Comparison of ENCODE assay signal across 8 cellular contexts in the genomic region with DNA sequence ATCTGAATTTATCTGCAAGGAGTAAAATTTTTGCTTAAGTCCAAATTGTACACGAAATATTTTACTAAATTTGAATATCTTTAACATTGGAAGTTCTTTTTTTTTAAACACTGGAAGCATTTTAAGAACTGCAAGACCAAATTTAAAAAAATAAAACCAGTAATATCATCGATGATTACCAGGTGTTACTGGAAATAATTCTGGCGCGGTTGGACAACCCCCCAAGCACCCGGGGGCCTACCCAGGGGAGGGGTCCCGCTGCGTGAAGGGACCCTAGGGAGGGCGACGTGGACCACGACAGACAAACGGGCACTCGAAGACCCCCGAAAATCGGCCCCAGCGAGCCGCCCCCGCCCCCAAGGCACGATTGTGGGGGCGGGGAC. TPM values are rescaled to one million over a fixed set of nuclear protein-coding genes. Genes with fewer than 3 reads are reported as not detected.
A peak's percentile ranks its signal among the peaks of the same experiment; 100 is the strongest.
DNase-seq lines count a peak whose midpoint lies in the region; ATAC-seq and TF ChIP-seq lines count a peak whose summit lies in the region.

No MANE protein-coding gene starts in this region.

- POLR2A ChIA-PET in T-cell (lab: Charles Lee): no interaction called here

- H3K4me1 Mint-ChIP-seq in T-cell: peaks cover 34 to 38% (median 35%) of the 10 kb centered on the region in 3 donors

- H3K9me3 Mint-ChIP-seq in T-cell: no peaks in the 10 kb centered on the region

- TF ChIP-seq CTCF in fibroblast of the aortic adventitia (IDR thresholded peaks at IDR 0.05; ENCODE audit: insufficient read depth, low read length) (no peak), retinal pigment epithelial cell (conservative IDR thresholded peaks at IDR 0.05; ENCODE audit: low read depth, low read length) (no peak)

- H3K36me3 Mint-ChIP-seq in T-cell: peaks cover 10% of the 10 kb centered on the region

- peak overlapping the region in 1 of 2 donors; percentile 60 for H3K27ac Mint-ChIP-seq in T-cell

- DNase-seq in T-cell: no peak
- no peak for DNase-seq in fibroblast of the aortic adventitia (ENCODE audit: low read depth)
- no peak for DNase-seq in retinal pigment epithelial cell (ENCODE audit: low read depth)
- no peak for DNase-seq in NCI-H187 (lab: John Stamatoyannopoulos, UW)
- no peak for DNase-seq in foreskin melanocyte

- ATAC-seq in T-cell (replicated peaks in 1 of 4) (no peak), HG03342 (IDR thresholded peaks at IDR 0.05; ENCODE audit: unreplicated experiment) (no peak), HG02884 (IDR thresholded peaks at IDR 0.05; ENCODE audit: unreplicated experiment) (no peak)

- H3K4me3 ChIP-seq in GM08714 (ENCODE audit: low read length) (peak overlapping the region; percentile 88), fibroblast of the aortic adventitia (ENCODE audit: low read depth, low read length) (peak overlapping the region; percentile 74), retinal pigment epithelial cell (ENCODE audit: low read length) (peak overlapping the region; percentile 79)

- H3K27me3 Mint-ChIP-seq in T-cell: no peaks in the 10 kb centered on the region

- CTCF ChIA-PET in T-cell (lab: Charles Lee): no interaction called here

- H3K4me3 Mint-ChIP-seq in T-cell: peak overlapping the region; percentile 90 to 91 (median 90)

RNA-seq across cellular contexts. Expression of gene JSRP1, which starts 12.6 kb away (rescaled TPM):
- total RNA-seq in T-cell: 1 to 10 TPM in 2 of 5 donors, under 1 TPM in 2, not detected in 1; 0.42 to 1.5 (median 1.0) TPM
- 0.27 and 0.74 TPM in 2 replicates for total RNA-seq in fibroblast of the aortic adventitia (ENCODE audit: low replicate concordance)

RNA-seq across cellular contexts. Expression of gene PEAK3, which starts 13.1 kb away (rescaled TPM):
- total RNA-seq in T-cell (under 1 TPM in 3 of 5 donors, not detected in 2; 0.22 to 0.49 (median 0.30) TPM), fibroblast of the aortic adventitia (ENCODE audit: low replicate concordance) (not detected in 2 replicates)

RNA-seq across cellular contexts. Expression of gene AMH, which starts 19.7 kb away (rescaled TPM):
- 10 to 100 TPM in 2 of 5 donors, 1 to 10 TPM in 3; 2.1 to 13.5 (median 5.3) TPM for total RNA-seq in T-cell
- total RNA-seq in fibroblast of the aortic adventitia (ENCODE audit: low replicate concordance): 0.81 and 1.8 TPM in 2 replicates

RNA-seq across cellular contexts. Expression of gene SF3A2, which starts 32.2 kb away (rescaled TPM):
- 100 to 1,000 TPM; 130 to 172 (median 161) TPM for total RNA-seq in T-cell
- total RNA-seq in fibroblast of the aortic adventitia (ENCODE audit: low replicate concordance): 11.9 and 29.6 TPM in 2 replicates

RNA-seq across cellular contexts. Expression of gene PLEKHJ1, which starts 32.7 kb away (rescaled TPM):
- total RNA-seq in T-cell (10 to 100 TPM; 38.3 to 87.0 (median 80.4) TPM), fibroblast of the aortic adventitia (ENCODE audit: low replicate concordance) (30.9 and 33.4 TPM in 2 replicates)
